Comparison of ENCODE assay signal across 2 cellular contexts in genomic region chr10:28838908-28839307, GRCh38.
TF ChIP-seq lines count a peak whose summit lies in the region.

No MANE protein-coding gene starts in this region.

TF ChIP-seq in K562, 482 proteins besides CTCF, POLR2A, EP300 and RAD21 (continued from another document and continues in another):
- TF ChIP-seq JUND (IDR thresholded peaks at IDR 0.05; ENCODE audit: borderline replicate concordance, low read depth, low read length) (peak; percentile 76), JUND (tag; IDR thresholded peaks at IDR 0.05; ENCODE audit: borderline replicate concordance, low read depth, low read length) (peak; percentile 90; the same call in 2 of the 3 replicates), ZNF77 (CRISPR knock-in tag; IDR thresholded peaks at IDR 0.05) (no peak), CBX2 (IDR thresholded peaks at IDR 0.05; ENCODE audit: insufficient read depth, low read length, poor library complexity, severe bottlenecking) (no peak), NCOR1 (IDR thresholded peaks at IDR 0.05) (peak; percentile 75), TAF9B (IDR thresholded peaks at IDR 0.05; ENCODE audit: partially characterized antibody) (no peak), ETV6 (IDR thresholded peaks at IDR 0.05; ENCODE audit: borderline replicate concordance in 1 of 2, low read depth in 2 of 2, low read length in 1 of 2) (no peak), ETV6 (CRISPR knock-in tag; IDR thresholded peaks at IDR 0.05; ENCODE audit: borderline replicate concordance) (no peak), CBFA2T2 (conservative IDR thresholded peaks at IDR 0.05) (peak; percentile 36), HDAC2 (IDR thresholded peaks at IDR 0.05) (peak; percentile 40; the same call in 1 of the 2 replicates), TAL1 (IDR thresholded peaks at IDR 0.05) (peak; percentile 44), MEIS2 (IDR thresholded peaks at IDR 0.05; ENCODE audit: partially characterized antibody) (peak; percentile 65), TBP (optimal IDR thresholded peaks at IDR 0.05; ENCODE audit: low read depth, low read length) (no peak), RERE (CRISPR knock-in tag; IDR thresholded peaks at IDR 0.05; ENCODE audit: borderline replicate concordance) (no peak), MTA3 (IDR thresholded peaks at IDR 0.05; ENCODE audit: borderline replicate concordance) (peak; percentile 54; the same call in 1 of the 2 replicates), ZNF699 (CRISPR knock-in tag; IDR thresholded peaks at IDR 0.05; ENCODE audit: insufficient replicate concordance) (no peak), NBN (IDR thresholded peaks at IDR 0.05; ENCODE audit: low read depth) (0 out of 2 replicates have a peak, but pooled peaks have one; percentile 31), BCOR (IDR thresholded peaks at IDR 0.05) (peak; percentile 76), CREM (IDR thresholded peaks at IDR 0.05; ENCODE audit: low read depth) (peak; percentile 33; the same call in 1 of the 2 replicates)
- TF ChIP-seq, protein P1, sequence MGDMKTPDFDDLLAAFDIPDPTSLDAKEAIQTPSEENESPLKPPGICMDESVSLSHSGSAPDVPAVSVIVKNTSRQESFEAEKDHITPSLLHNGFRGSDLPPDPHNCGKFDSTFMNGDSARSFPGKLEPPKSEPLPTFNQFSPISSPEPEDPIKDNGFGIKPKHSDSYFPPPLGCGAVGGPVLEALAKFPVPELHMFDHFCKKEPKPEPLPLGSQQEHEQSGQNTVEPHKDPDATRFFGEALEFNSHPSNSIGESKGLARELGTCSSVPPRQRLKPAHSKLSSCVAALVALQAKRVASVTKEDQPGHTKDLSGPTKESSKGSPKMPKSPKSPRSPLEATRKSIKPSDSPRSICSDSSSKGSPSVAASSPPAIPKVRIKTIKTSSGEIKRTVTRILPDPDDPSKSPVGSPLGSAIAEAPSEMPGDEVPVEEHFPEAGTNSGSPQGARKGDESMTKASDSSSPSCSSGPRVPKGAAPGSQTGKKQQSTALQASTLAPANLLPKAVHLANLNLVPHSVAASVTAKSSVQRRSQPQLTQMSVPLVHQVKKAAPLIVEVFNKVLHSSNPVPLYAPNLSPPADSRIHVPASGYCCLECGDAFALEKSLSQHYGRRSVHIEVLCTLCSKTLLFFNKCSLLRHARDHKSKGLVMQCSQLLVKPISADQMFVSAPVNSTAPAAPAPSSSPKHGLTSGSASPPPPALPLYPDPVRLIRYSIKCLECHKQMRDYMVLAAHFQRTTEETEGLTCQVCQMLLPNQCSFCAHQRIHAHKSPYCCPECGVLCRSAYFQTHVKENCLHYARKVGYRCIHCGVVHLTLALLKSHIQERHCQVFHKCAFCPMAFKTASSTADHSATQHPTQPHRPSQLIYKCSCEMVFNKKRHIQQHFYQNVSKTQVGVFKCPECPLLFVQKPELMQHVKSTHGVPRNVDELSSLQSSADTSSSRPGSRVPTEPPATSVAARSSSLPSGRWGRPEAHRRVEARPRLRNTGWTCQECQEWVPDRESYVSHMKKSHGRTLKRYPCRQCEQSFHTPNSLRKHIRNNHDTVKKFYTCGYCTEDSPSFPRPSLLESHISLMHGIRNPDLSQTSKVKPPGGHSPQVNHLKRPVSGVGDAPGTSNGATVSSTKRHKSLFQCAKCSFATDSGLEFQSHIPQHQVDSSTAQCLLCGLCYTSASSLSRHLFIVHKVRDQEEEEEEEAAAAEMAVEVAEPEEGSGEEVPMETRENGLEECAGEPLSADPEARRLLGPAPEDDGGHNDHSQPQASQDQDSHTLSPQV (IDR thresholded peaks at IDR 0.05) = peak; percentile 65; the same call in 1 of the 2 replicates

TF ChIP-seq in HepG2, 621 proteins besides CTCF, POLR2A, EP300 and RAD21 (continued from another document and continues in another):
- 0 out of 2 replicates have a peak, but pooled peaks have one; percentile 22 for TF ChIP-seq ZBTB43 (CRISPR knock-in tag; conservative IDR thresholded peaks at IDR 0.05)
- 0 out of 2 replicates have a peak, but pooled peaks have one; percentile 59 for TF ChIP-seq TRIM24 (CRISPR knock-in tag; IDR thresholded peaks at IDR 0.05)
- TF ChIP-seq, protein P2, sequence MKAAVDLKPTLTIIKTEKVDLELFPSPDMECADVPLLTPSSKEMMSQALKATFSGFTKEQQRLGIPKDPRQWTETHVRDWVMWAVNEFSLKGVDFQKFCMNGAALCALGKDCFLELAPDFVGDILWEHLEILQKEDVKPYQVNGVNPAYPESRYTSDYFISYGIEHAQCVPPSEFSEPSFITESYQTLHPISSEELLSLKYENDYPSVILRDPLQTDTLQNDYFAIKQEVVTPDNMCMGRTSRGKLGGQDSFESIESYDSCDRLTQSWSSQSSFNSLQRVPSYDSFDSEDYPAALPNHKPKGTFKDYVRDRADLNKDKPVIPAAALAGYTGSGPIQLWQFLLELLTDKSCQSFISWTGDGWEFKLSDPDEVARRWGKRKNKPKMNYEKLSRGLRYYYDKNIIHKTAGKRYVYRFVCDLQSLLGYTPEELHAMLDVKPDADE (CRISPR knock-in tag; IDR thresholded peaks at IDR 0.05) = no peak
- TF ChIP-seq, protein P3, sequence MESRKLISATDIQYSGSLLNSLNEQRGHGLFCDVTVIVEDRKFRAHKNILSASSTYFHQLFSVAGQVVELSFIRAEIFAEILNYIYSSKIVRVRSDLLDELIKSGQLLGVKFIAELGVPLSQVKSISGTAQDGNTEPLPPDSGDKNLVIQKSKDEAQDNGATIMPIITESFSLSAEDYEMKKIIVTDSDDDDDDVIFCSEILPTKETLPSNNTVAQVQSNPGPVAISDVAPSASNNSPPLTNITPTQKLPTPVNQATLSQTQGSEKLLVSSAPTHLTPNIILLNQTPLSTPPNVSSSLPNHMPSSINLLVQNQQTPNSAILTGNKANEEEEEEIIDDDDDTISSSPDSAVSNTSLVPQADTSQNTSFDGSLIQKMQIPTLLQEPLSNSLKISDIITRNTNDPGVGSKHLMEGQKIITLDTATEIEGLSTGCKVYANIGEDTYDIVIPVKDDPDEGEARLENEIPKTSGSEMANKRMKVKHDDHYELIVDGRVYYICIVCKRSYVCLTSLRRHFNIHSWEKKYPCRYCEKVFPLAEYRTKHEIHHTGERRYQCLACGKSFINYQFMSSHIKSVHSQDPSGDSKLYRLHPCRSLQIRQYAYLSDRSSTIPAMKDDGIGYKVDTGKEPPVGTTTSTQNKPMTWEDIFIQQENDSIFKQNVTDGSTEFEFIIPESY (CRISPR knock-in tag; IDR thresholded peaks at IDR 0.05) = 0 out of 2 replicates have a peak, but pooled peaks have one; percentile 15
- peak; percentile 88 for TF ChIP-seq SALL1 (CRISPR knock-in tag; IDR thresholded peaks at IDR 0.05)
- TF ChIP-seq NR2F6 (IDR thresholded peaks at IDR 0.05) = peak; percentile 38
- TF ChIP-seq NR2F6 (CRISPR knock-in tag; IDR thresholded peaks at IDR 0.05) = peak; percentile 70
- TF ChIP-seq FOXP1 (IDR thresholded peaks at IDR 0.05) = no peak
- TF ChIP-seq FOXP1 (CRISPR knock-in tag; IDR thresholded peaks at IDR 0.05) = peak; percentile 68
- TF ChIP-seq ZNF780A (CRISPR knock-in tag; IDR thresholded peaks at IDR 0.05) = no peak
- TF ChIP-seq PITX1 (CRISPR knock-in tag; IDR thresholded peaks at IDR 0.05) = 0 out of 2 replicates have a peak, but pooled peaks have one; percentile 31
- TF ChIP-seq DPF2 (CRISPR knock-in tag; IDR thresholded peaks at IDR 0.05; ENCODE audit: borderline replicate concordance, low read depth) = 0 out of 2 replicates have a peak, but pooled peaks have one; percentile 37
- no peak for TF ChIP-seq ZNF567 (CRISPR knock-in tag; IDR thresholded peaks at IDR 0.05; ENCODE audit: borderline replicate concordance)
- TF ChIP-seq AGO1 (IDR thresholded peaks at IDR 0.05; ENCODE audit: low read depth, low read length, poor library complexity, severe bottlenecking) = no peak
- peak; percentile 74 for TF ChIP-seq ZMYM3 (CRISPR knock-in tag; IDR thresholded peaks at IDR 0.05)
- TF ChIP-seq ZNF646 (CRISPR knock-in tag; IDR thresholded peaks at IDR 0.05) = peak; percentile 87
- TF ChIP-seq FOXA1 (IDR thresholded peaks at IDR 0.05) = no peak
- TF ChIP-seq FOXA1 (CRISPR knock-in tag; IDR thresholded peaks at IDR 0.05) = peak; percentile 80
- TF ChIP-seq TARDBP (CRISPR knock-in tag; IDR thresholded peaks at IDR 0.05) = 0 out of 2 replicates have a peak, but pooled peaks have one; percentile 25
- 0 out of 2 replicates have a peak, but pooled peaks have one; percentile 29 for TF ChIP-seq HNF4A (CRISPR knock-in tag; IDR thresholded peaks at IDR 0.05)
- peak; percentile 61; the same call in 1 of the 2 replicates for TF ChIP-seq FOXP4 (CRISPR knock-in tag; IDR thresholded peaks at IDR 0.05)
